ENCODE assay signal across 8 cellular contexts in the genomic region with DNA sequence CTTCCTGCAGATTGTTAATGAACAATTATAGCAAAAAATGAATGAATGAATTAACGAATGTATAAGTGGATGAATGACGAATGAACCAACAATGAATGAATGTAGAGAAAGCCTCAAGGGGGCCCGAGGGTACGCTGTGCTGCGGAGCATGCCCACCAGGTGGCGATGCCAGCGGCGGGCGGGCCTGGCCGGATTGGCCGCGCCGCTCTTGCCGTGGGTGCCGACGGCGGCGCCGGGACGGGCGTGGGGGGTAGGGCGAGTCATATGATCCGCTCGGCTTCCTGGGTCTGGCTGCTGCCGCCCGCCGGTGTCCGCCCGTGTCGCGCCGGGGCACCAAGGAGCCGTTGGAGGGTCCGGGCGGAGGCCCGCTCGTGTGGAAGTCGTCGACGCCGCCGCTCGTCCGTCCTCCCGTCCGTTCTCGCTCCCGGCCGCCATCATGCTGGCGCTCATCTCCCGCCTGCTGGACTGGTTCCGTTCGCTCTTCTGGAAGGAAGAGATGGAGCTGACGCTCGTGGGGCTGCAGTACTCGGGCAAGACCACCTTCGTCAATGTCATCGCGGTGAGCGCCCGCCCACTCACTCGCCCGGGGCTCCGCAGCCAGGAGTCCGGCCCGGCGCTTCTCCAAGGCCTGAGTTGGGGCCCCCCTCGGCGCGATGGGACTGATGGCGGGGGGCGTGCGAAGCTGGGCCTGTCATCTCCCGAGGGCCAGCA. TPM values are rescaled to one million over a fixed set of nuclear protein-coding genes. Genes with fewer than 3 reads are reported as not detected.
A peak's percentile ranks its signal among the peaks of the same experiment; 100 is the strongest.
DNase-seq lines count a peak whose midpoint lies in the region; ATAC-seq, FAIRE-seq and TF ChIP-seq lines count a peak whose summit lies in the region.

A gene (plus strand): TSS at position 263 of the 711 bp plus-strand sequence. CDS start 174 bp downstream, at position 437.

- CTCF ChIA-PET in A549 (lab: Yijun Ruan, JAX), result interaction anchor here (0.7 to 2.2 kb wide), 19 partner anchors 9 to 466 kb away, joined by 3 to 6 read pairs (median 4); a partner anchor contains a TSS

- peak; percentile 30 to 59 for TF ChIP-seq RAD21 in A549 (conservative IDR thresholded peaks at IDR 0.05 in 1 of 2, IDR thresholded peaks at IDR 0.05 in 1 of 2)

- DNase-seq in A549 (ENCODE audit: low read depth in 1 of 2, low spot score in 1 of 2), result peak; percentile 89
- peak; percentile 65 for DNase-seq in NCI-H2171 (lab: John Stamatoyannopoulos, UW)
- peak; percentile 78 to 91 for DNase-seq in T47D (ENCODE audit: low read depth in 1 of 2, low spot score in 1 of 2)

- TF ChIP-seq CTCF in A549 (IDR thresholded peaks at IDR 0.05) (peak; percentile 93), VCaP (conservative IDR thresholded peaks at IDR 0.05) (peak; percentile 100)

- TF ChIP-seq POLR2A in A549 (IDR thresholded peaks at IDR 0.05; ENCODE audit: low read length), result peak; percentile 78

- H3K36me3 ChIP-seq in iPS-20b (ENCODE audit: insufficient read depth, low read depth, low read length), result no peaks in the 10 kb centered on the region

- peak within 1 kb of the TSS; percentile 85 for H3K9ac ChIP-seq in iPS-20b (ENCODE audit: low read depth, low read length)

- H3K27ac ChIP-seq in A549 (peak within 1 kb of the TSS; percentile 80 to 96), VCaP (peak within 1 kb of the TSS; percentile 91), iPS-20b (ENCODE audit: low read length) (peak within 1 kb of the TSS; percentile 29), skin epidermis (peak within 1 kb of the TSS; percentile 71 to 99 (median 96))

- H3K9me3 ChIP-seq in A549 (no peaks in the 10 kb centered on the region), iPS-20b (ENCODE audit: insufficient read depth, low read depth, low read length) (no peaks in the 10 kb centered on the region)

- H3K4me2 ChIP-seq in A549, result peak within 1 kb of the TSS; percentile 90

- 2% methylated on average over 65 of the region's 74 CpGs for WGBS in A549 (ENCODE audit: missing lambda C conversion rate)

- in situ Hi-C loops in T47D (cut with HindIII; ENCODE audit: low pct_unique_long_range_greater_than_20kb, low sequenced_read_pairs), result no loop called here

- H3K4me1 ChIP-seq in A549 (peaks cover 21% of the 10 kb centered on the region; the same call in 2 of the 3 replicates), iPS-20b (ENCODE audit: insufficient read depth, low read length) (no peaks in the 10 kb centered on the region)

- POLR2A ChIA-PET in A549 (lab: Yijun Ruan, JAX), result interaction anchor here (1.1 kb wide), 1 partner anchor 410 kb away, joined by 3 read pairs; no protein-coding TSS in a partner anchor

- no peak for TF ChIP-seq EP300 in A549 (IDR thresholded peaks at IDR 0.05)

- no peak for FAIRE-seq in A549 (lab: Jason Lieb, UNC)

- ATAC-seq in A549, result peak; percentile 97 to 98
- peak; percentile 96 for ATAC-seq in GM18511 (IDR thresholded peaks at IDR 0.05; ENCODE audit: unreplicated experiment)
- ATAC-seq in HG03025 (IDR thresholded peaks at IDR 0.05; ENCODE audit: low FRiP score, unreplicated experiment), result peak; percentile 93

- H3K4me3 ChIP-seq in A549 (peak within 1 kb of the TSS; percentile 67), iPS-20b (ENCODE audit: low read length) (peak within 1 kb of the TSS; percentile 97), skin epidermis (peak within 1 kb of the TSS; percentile 73 to 100 (median 94))

- H3K27me3 ChIP-seq in iPS-20b (ENCODE audit: insufficient read depth, low read length), result no peaks in the 10 kb centered on the region

TF ChIP-seq in A549, 52 proteins besides CTCF, POLR2A, EP300 and RAD21 (continues in another document):
- TF ChIP-seq EHMT2 (IDR thresholded peaks at IDR 0.05; ENCODE audit: low read depth) (no peak), RCOR1 (IDR thresholded peaks at IDR 0.05; ENCODE audit: low read depth, low read length) (no peak), RARB (CRISPR knock-in tag; IDR thresholded peaks at IDR 0.05) (no peak), HEYL (CRISPR knock-in tag; IDR thresholded peaks at IDR 0.05) (no peak), POLR2AphosphoS2 (conservative IDR thresholded peaks at IDR 0.05; ENCODE audit: low read length) (no peak), PHF8 (IDR thresholded peaks at IDR 0.05; ENCODE audit: borderline replicate concordance, low read depth) (peak; percentile 97), ZSCAN20 (CRISPR knock-in tag; IDR thresholded peaks at IDR 0.05) (no peak), GATA3 (IDR thresholded peaks at IDR 0.05; ENCODE audit: borderline replicate concordance) (no peak; the same call in 1 of the 2 replicates), RNF2 (IDR thresholded peaks at IDR 0.05; ENCODE audit: borderline replicate concordance, low read depth) (no peak), HDAC2 (IDR thresholded peaks at IDR 0.05) (no peak), MAFK (IDR thresholded peaks at IDR 0.05; ENCODE audit: partially characterized antibody) (no peak), CEBPB (IDR thresholded peaks at IDR 0.05) (no peak), NR3C1 (IDR thresholded peaks at IDR 0.05) (no peak), NFE2L2 (conservative IDR thresholded peaks at IDR 0.05; ENCODE audit: low read length) (no peak), EHF (CRISPR knock-in tag; IDR thresholded peaks at IDR 0.05) (no peak), FOXS1 (CRISPR knock-in tag; IDR thresholded peaks at IDR 0.05) (peak; percentile 20; the same call in 1 of the 2 replicates), FOSL2 (IDR thresholded peaks at IDR 0.05) (no peak), FOSL2 (CRISPR knock-in tag; IDR thresholded peaks at IDR 0.05) (peak; percentile 57), ZFP36 (IDR thresholded peaks at IDR 0.05; ENCODE audit: borderline replicate concordance, partially characterized antibody) (no peak)
- TF ChIP-seq, protein P1, sequence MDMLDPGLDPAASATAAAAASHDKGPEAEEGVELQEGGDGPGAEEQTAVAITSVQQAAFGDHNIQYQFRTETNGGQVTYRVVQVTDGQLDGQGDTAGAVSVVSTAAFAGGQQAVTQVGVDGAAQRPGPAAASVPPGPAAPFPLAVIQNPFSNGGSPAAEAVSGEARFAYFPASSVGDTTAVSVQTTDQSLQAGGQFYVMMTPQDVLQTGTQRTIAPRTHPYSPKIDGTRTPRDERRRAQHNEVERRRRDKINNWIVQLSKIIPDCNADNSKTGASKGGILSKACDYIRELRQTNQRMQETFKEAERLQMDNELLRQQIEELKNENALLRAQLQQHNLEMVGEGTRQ (IDR thresholded peaks at IDR 0.05), result peak; percentile 49; the same call in 1 of the 2 replicates
- TF ChIP-seq, protein P2, sequence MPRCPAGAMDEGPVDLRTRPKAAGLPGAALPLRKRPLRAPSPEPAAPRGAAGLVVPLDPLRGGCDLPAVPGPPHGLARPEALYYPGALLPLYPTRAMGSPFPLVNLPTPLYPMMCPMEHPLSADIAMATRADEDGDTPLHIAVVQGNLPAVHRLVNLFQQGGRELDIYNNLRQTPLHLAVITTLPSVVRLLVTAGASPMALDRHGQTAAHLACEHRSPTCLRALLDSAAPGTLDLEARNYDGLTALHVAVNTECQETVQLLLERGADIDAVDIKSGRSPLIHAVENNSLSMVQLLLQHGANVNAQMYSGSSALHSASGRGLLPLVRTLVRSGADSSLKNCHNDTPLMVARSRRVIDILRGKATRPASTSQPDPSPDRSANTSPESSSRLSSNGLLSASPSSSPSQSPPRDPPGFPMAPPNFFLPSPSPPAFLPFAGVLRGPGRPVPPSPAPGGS (IDR thresholded peaks at IDR 0.05), result 0 out of 3 replicates have a peak, but pooled peaks have one; percentile 69
- TF ChIP-seq, protein P3, sequence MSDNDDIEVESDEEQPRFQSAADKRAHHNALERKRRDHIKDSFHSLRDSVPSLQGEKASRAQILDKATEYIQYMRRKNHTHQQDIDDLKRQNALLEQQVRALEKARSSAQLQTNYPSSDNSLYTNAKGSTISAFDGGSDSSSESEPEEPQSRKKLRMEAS (IDR thresholded peaks at IDR 0.05), result peak; percentile 72
- TF ChIP-seq, protein P4, sequence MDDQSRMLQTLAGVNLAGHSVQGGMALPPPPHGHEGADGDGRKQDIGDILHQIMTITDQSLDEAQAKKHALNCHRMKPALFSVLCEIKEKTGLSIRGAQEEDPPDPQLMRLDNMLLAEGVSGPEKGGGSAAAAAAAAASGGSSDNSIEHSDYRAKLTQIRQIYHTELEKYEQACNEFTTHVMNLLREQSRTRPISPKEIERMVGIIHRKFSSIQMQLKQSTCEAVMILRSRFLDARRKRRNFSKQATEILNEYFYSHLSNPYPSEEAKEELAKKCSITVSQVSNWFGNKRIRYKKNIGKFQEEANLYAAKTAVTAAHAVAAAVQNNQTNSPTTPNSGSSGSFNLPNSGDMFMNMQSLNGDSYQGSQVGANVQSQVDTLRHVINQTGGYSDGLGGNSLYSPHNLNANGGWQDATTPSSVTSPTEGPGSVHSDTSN (IDR thresholded peaks at IDR 0.05), result peak; percentile 55; the same call in 1 of the 2 replicates
- TF ChIP-seq, protein P5, sequence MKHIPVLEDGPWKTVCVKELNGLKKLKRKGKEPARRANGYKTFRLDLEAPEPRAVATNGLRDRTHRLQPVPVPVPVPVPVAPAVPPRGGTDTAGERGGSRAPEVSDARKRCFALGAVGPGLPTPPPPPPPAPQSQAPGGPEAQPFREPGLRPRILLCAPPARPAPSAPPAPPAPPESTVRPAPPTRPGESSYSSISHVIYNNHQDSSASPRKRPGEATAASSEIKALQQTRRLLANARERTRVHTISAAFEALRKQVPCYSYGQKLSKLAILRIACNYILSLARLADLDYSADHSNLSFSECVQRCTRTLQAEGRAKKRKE (CRISPR knock-in tag; IDR thresholded peaks at IDR 0.05; ENCODE audit: low read depth), result no peak
- TF ChIP-seq, protein P6, sequence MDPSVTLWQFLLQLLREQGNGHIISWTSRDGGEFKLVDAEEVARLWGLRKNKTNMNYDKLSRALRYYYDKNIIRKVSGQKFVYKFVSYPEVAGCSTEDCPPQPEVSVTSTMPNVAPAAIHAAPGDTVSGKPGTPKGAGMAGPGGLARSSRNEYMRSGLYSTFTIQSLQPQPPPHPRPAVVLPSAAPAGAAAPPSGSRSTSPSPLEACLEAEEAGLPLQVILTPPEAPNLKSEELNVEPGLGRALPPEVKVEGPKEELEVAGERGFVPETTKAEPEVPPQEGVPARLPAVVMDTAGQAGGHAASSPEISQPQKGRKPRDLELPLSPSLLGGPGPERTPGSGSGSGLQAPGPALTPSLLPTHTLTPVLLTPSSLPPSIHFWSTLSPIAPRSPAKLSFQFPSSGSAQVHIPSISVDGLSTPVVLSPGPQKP (IDR thresholded peaks at IDR 0.05; ENCODE audit: low read depth, low read length), result no peak

RNA-seq across cellular contexts. Expression of the gene that starts here (rescaled TPM):
- polyA plus RNA-seq in A549 (2011; rRNA removed) (51.2 and 85.3 TPM in 2 replicates), A549 (2017; fragmentation: RNase III; extraction: RNeasy Plus Mini Kit Qiagen cat#74134 plus additional on column Dnase treatment) (49.5 to 51.7 TPM (median 50.4 TPM) in 3 replicates)
- 22.2 and 27.9 TPM in 2 replicates for polyA plus RNA-seq in A549 (2012; cell fraction: cytosol; rRNA removed)
- polyA plus RNA-seq in A549 (2012; cell fraction: nucleus; rRNA removed), result 16.9 and 25.4 TPM in 2 replicates
- polyA minus RNA-seq in A549 (2011; rRNA and poly(A)+ RNA removed), result 10.4 and 12.4 TPM in 2 replicates

Comparison
In these comparisons a context has a peak if more than half of its experiments do, and no peak if none do; other contexts are left out.
1. Peak in every context shown above with its lines: DNase-seq, ATAC-seq, H3K4me3 ChIP-seq and H3K27ac ChIP-seq.
2. H3K27ac ChIP-seq: peak in every context shown above with its lines; median percentile 96 in skin epidermis; 91 in VCaP; 88 in A549; 29 in iPS-20b.